In the genomic region with DNA sequence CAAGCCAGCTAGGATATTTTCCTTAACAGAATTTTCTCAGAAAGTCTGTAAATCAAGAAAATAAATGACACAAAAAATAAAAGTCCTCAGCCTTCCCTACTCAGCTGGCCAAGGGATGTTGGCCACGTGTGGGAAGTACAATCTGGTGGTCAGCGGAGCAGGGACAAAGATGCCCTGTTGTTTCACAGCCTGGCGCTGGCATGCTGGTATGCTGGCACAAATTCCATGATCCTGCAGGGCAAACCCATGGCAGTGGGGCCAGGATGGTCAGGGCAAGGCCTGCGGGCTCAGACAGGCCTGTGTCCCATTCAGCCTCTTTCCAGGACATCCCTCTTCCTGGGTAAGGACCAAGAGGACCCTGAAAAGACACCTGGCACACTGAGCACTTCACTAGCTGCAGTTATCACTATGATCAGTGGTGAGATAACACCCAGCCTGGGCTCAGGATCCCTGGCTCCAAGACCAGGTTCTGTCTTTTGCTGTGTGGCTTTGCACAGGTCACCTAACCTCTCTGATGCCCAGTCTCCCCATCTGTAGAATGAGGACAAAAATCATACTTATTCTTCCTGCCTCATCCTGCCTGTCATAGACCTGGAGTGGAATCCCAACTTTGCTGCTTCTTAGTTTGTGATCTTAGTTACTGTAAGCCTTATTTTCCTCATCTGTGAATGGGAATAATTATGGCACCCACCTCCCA, we compare ENCODE assay signal across 20 cellular contexts. TPM values are rescaled to one million over a fixed set of nuclear protein-coding genes. Genes with fewer than 3 reads are reported as not detected.
DNase-seq lines count a peak whose midpoint lies in the region; ATAC-seq, FAIRE-seq and TF ChIP-seq lines count a peak whose summit lies in the region.
"Had no signal": no experiment of that assay in that cellular context is flagged by ENCODE, and none has a peak within 500 bp of the region (broad histone marks: within the 10 kb centered on the region; RNA-seq: fewer than 3 reads in every experiment).

No MANE protein-coding gene starts in this region.

- peak overlapping the region in 7 of 11 experiments; percentile 1 to 41 (median 15); a peak in 8 of 22 replicates for H3K4me2 ChIP-seq in BLaER1 treated with 17β-estradiol and CSF1 and Interleukin-3, amounts not matched to agents 10 nM and 100 nM
- no peak overlapping the region for H3K4me2 ChIP-seq in K562 (ENCODE audit: insufficient read depth, low read length)

- no peaks in the 10 kb centered on the region for H3K79me2 ChIP-seq in K562 (ENCODE audit: control insufficient read depth, insufficient read depth, low read length)

- H4K20me1 ChIP-seq in BLaER1 treated with 17β-estradiol and CSF1 and Interleukin-3, amounts not matched to agents 10 nM and 100 nM, result no peaks in the 10 kb centered on the region; a peak in 2 of 22 replicates
- H4K20me1 ChIP-seq in K562 (replicated peaks; ENCODE audit: control insufficient read depth, insufficient read depth, low read length), result no peaks in the 10 kb centered on the region

- no TSS peak for BruUV-seq in K562 (replicated peaks; lab: Mats Ljungman, UMichigan)

- no peak overlapping the region for H3K9ac ChIP-seq in BLaER1 treated with 17β-estradiol and CSF1 and Interleukin-3, amounts not matched to agents 10 nM and 100 nM
- H3K9ac ChIP-seq in K562 (ENCODE audit: insufficient read depth in 1 of 2, low read depth in 2 of 2, low read length in 2 of 2), result no peak overlapping the region

- peaks cover 10 to 22% of the 10 kb centered on the region in 2 donors for H3K27me3 Mint-ChIP-seq in CD8-positive, alpha-beta memory T cell

- CTCF ChIA-PET in K562 (lab: Yijun Ruan, JAX; ENCODE audit: low intra/inter-chr PET ratio), result no interaction called here
- CTCF ChIA-PET in CD8-positive, alpha-beta memory T cell (lab: Charles Lee), result no interaction called here

- H3K4me1 Mint-ChIP-seq in CD8-positive, alpha-beta memory T cell, result no peaks in the 10 kb centered on the region
- H3K4me1 Mint-ChIP-seq: activated naive CD4-positive, alpha-beta T cell treated with anti-CD3 and anti-CD28 coated beads, Interleukin-2, amount 10 ng/mL, durations not matched to agents 7 days and 5 days; CD14-positive monocyte; immature natural killer cell; nephron progenitor cell had no signal

- no peak for TF ChIP-seq CTCF in K562 (IDR thresholded peaks at IDR 0.05 in 2 of 3, conservative IDR thresholded peaks at IDR 0.05 in 1 of 3; ENCODE audit: insufficient read depth in 2 of 3, low read depth in 1 of 3, low read length in 3 of 3)

- FAIRE-seq in K562 (lab: Jason Lieb, UNC), result no peak
- FAIRE-seq: GM19239 had no signal

- in situ Hi-C loops in K562 (cut with MboI), result no loop called here

- H2AFZ ChIP-seq in K562 (ENCODE audit: low read depth, low read length), result no peak overlapping the region

- intact Hi-C loops in K562 (cut with micrococcal nuclease), result no loop called here

- H3K36me3 Mint-ChIP-seq in CD8-positive, alpha-beta memory T cell, result peaks cover 0 to 3% (median 0%) of the 10 kb centered on the region in 3 donors
- H3K36me3 Mint-ChIP-seq: activated naive CD4-positive, alpha-beta T cell treated with anti-CD3 and anti-CD28 coated beads, Interleukin-2, amount 10 ng/mL, durations not matched to agents 7 days and 5 days; CD14-positive monocyte; immature natural killer cell; WTC11 had no signal

- peaks cover 0 to 11% (median 8%) of the 10 kb centered on the region in 10 experiments; a peak in 10 of 20 replicates for H3K4me1 ChIP-seq in BLaER1 treated with 17β-estradiol and CSF1 and Interleukin-3, amounts not matched to agents 10 nM and 100 nM
- H3K4me1 ChIP-seq in K562 (replicated peaks in 1 of 2; ENCODE audit: control insufficient read depth in 2 of 2, insufficient read depth in 2 of 2, low read length in 2 of 2), result no peaks in the 10 kb centered on the region
- H3K4me1 ChIP-seq in CD8-positive, alpha-beta memory T cell (ENCODE audit: insufficient read depth, low read length), result no peaks in the 10 kb centered on the region
- H3K4me1 ChIP-seq: uterus had no signal

- H3K9me3 Mint-ChIP-seq in CD8-positive, alpha-beta memory T cell, result no peaks in the 10 kb centered on the region
- H3K9me3 Mint-ChIP-seq: activated naive CD4-positive, alpha-beta T cell treated with anti-CD3 and anti-CD28 coated beads, Interleukin-2, amount 10 ng/mL, durations not matched to agents 7 days and 5 days; activated T-helper 1 cell treated with anti-CD3 and anti-CD28 coated beads, Interleukin-12 subunit alpha, Interleukin-12 subunit beta, Interleukin-2, Interleukin-4 antibody, amounts not matched to agents 30 ng/mL and 10 ng/mL and 1 ng/mL, durations not matched to agents 14 hours and 24 hours and 36 hours; HFFc6; immature natural killer cell had no signal

- POLR2A ChIA-PET in K562 (lab: Yijun Ruan, JAX), result no interaction called here
- POLR2A ChIA-PET in CD8-positive, alpha-beta memory T cell (lab: Charles Lee), result no interaction called here

- no peak for TF ChIP-seq POLR2A in K562 (conservative IDR thresholded peaks at IDR 0.05)

- no peaks in the 10 kb centered on the region for H3K36me3 ChIP-seq in BLaER1 treated with 17β-estradiol and CSF1 and Interleukin-3, amounts not matched to agents 10 nM and 100 nM
- H3K36me3 ChIP-seq in K562 (ENCODE audit: control insufficient read depth, insufficient read depth, low read length), result no peaks in the 10 kb centered on the region
- no peaks in the 10 kb centered on the region for H3K36me3 ChIP-seq in CD8-positive, alpha-beta memory T cell (ENCODE audit: insufficient read depth, low read length)
- H3K36me3 ChIP-seq: uterus had no signal

- no peaks in the 10 kb centered on the region for H3K9me1 ChIP-seq in K562 (ENCODE audit: control insufficient read depth, insufficient read depth, low read length)

- H3K27ac Mint-ChIP-seq in CD8-positive, alpha-beta memory T cell, result no peak overlapping the region
- H3K27ac Mint-ChIP-seq: activated naive CD4-positive, alpha-beta T cell treated with anti-CD3 and anti-CD28 coated beads, Interleukin-2, amount 10 ng/mL, durations not matched to agents 7 days and 5 days; activated T-helper 1 cell treated with anti-CD3 and anti-CD28 coated beads, Interleukin-12 subunit alpha, Interleukin-12 subunit beta, Interleukin-2, Interleukin-4 antibody, amounts not matched to agents 30 ng/mL and 10 ng/mL and 1 ng/mL, durations not matched to agents 14 hours and 24 hours and 36 hours; HFFc6; nephron progenitor cell; WTC11 had no signal

- DNase-seq in K562 (ENCODE audit: extremely low read depth in 1 of 4, low spot score in 3 of 4) (no peak), inferior parietal cortex (ENCODE audit: extremely low spot score) (peak; percentile 61), putamen (ENCODE audit: low spot score) (peak; percentile 82), MV-4-11 (lab: John Stamatoyannopoulos, UW) (no peak), dedifferentiated amniotic fluid mesenchymal stem cell (ENCODE audit: extremely low spot score) (no peak)
- no peak for DNase-seq in stimulated activated CD4-positive, alpha-beta T cell treated with anti-CD3 and anti-CD28 coated beads, Interleukin-4, amount 100 ng/mL, for 4 hours
- DNase-seq in CD8-positive, alpha-beta memory T cell, result no peak
- DNase-seq: activated naive CD4-positive, alpha-beta T cell treated with anti-CD3 and anti-CD28 coated beads, Interleukin-2, amount 10 ng/mL, durations not matched to agents 7 days and 5 days; immature natural killer cell; NCI-H2029; nephron progenitor cell; SHP77; uterus had no signal

- H3K27ac ChIP-seq in BLaER1 treated with 17β-estradiol and CSF1 and Interleukin-3, amounts not matched to agents 10 nM and 100 nM, result no peak overlapping the region
- H3K27ac ChIP-seq in K562 (ENCODE audit: extremely low read depth, low read depth, low read length), result no peak overlapping the region
- H3K27ac ChIP-seq in CD8-positive, alpha-beta memory T cell (ENCODE audit: low read depth, low read length), result no peak overlapping the region
- H3K27ac ChIP-seq: epithelial cell of prostate, uterus had no signal

- ATAC-seq in K562, result no peak
- ATAC-seq: WTC11 had no signal

- no peak overlapping the region for H3K4me3 ChIP-seq in BLaER1 treated with 17β-estradiol and CSF1 and Interleukin-3, amounts not matched to agents 10 nM and 100 nM
- no peak overlapping the region for H3K4me3 ChIP-seq in K562
- H3K4me3 ChIP-seq in CD8-positive, alpha-beta memory T cell (ENCODE audit: low read length), result no peak overlapping the region
- H3K4me3 ChIP-seq: uterus had no signal

- TF ChIP-seq EP300 in K562 (IDR thresholded peaks at IDR 0.05; ENCODE audit: low read length), result no peak

- H3K27me3 ChIP-seq in BLaER1 treated with 17β-estradiol and CSF1 and Interleukin-3, amounts not matched to agents 10 nM and 100 nM, result no peaks in the 10 kb centered on the region
- H3K27me3 ChIP-seq in K562 (ENCODE audit: control insufficient read depth in 2 of 2, insufficient read depth in 2 of 2, low read length in 2 of 2), result no peaks in the 10 kb centered on the region; a peak in 1 of 5 replicates
- H3K27me3 ChIP-seq in CD8-positive, alpha-beta memory T cell (ENCODE audit: insufficient read depth, low read length, poor library complexity, severe bottlenecking), result peaks cover 4% of the 10 kb centered on the region
- H3K27me3 ChIP-seq: uterus had no signal

- TF ChIP-seq RAD21 in K562 (CRISPR knock-in tag; conservative IDR thresholded peaks at IDR 0.05 in 1 of 2, IDR thresholded peaks at IDR 0.05 in 1 of 2), result no peak

- peaks cover 0 to 13% (median 10%) of the 10 kb centered on the region in 11 experiments; a peak in 14 of 22 replicates for H3K9me3 ChIP-seq in BLaER1 treated with 17β-estradiol and CSF1 and Interleukin-3, amounts not matched to agents 10 nM and 100 nM (replicated peaks in 1 of 11)
- H3K9me3 ChIP-seq in K562 (replicated peaks; ENCODE audit: control insufficient read depth, insufficient read depth, low read depth, low read length), result no peaks in the 10 kb centered on the region
- H3K9me3 ChIP-seq in CD8-positive, alpha-beta memory T cell (ENCODE audit: low read length), result no peaks in the 10 kb centered on the region
- H3K9me3 ChIP-seq: uterus had no signal

- no peak overlapping the region for H3K4me3 Mint-ChIP-seq in CD8-positive, alpha-beta memory T cell
- H3K4me3 Mint-ChIP-seq: activated naive CD4-positive, alpha-beta T cell treated with anti-CD3 and anti-CD28 coated beads, Interleukin-2, amount 10 ng/mL, durations not matched to agents 7 days and 5 days; activated T-helper 1 cell treated with anti-CD3 and anti-CD28 coated beads, Interleukin-12 subunit alpha, Interleukin-12 subunit beta, Interleukin-2, Interleukin-4 antibody, amounts not matched to agents 30 ng/mL and 10 ng/mL and 1 ng/mL, durations not matched to agents 14 hours and 24 hours and 36 hours; CD14-positive monocyte; HFFc6; immature natural killer cell; nephron progenitor cell; WTC11 had no signal

- WGBS in K562 (ENCODE audit: insufficient coverage, low coverage, missing lambda C conversion rate), result 0% methylated on average over 3 of the region's 4 CpGs

RNA-seq across cellular contexts. Expression of a gene that starts 10.8 kb away (rescaled TPM):
- 0.55 and 0.65 TPM in 2 replicates for total RNA-seq in K562 (2011; cell fraction: chromatin; rRNA removed; ENCODE audit: low replicate concordance)
- 0.33 and 0.66 TPM in 2 replicates for total RNA-seq in K562 (2011; cell fraction: nucleolus; rRNA removed)
- total RNA-seq in K562 (2011; cell fraction: nucleoplasm; rRNA removed), result 0.38 TPM in 1 of 2 replicates, not detected in the other
- total RNA-seq in K562 (2014; rRNA removed), result 0.04 TPM in 1 of 2 replicates, not detected in the other
- 0.04 TPM in 1 of 2 replicates, not detected in the other for total RNA-seq in K562 (2014; rRNA removed; fragmentation: Illumina TruSeq; extraction: Trizol)
- total RNA-seq in K562 (2015; rRNA removed; fragmentation: Illumina TruSeq; extraction: Trizol), result 0.11 TPM in 1 of 2 replicates, not detected in the other
- total RNA-seq in K562 (2021), result 0.09 and 0.29 TPM in 2 replicates
- polyA plus RNA-seq in K562 (2011; rRNA removed), result 0.07 and 0.18 TPM in 2 replicates
- 0.01 TPM in 2 replicates for polyA plus RNA-seq in K562 (2011; cell fraction: cytosol; rRNA removed)
- 0.10 and 0.52 TPM in 2 replicates for polyA plus RNA-seq in K562 (2011; cell fraction: nucleus; rRNA removed)
- polyA plus RNA-seq in K562 (2012), result 0.07 and 0.08 TPM in 2 replicates
- 0.03 TPM in 1 of 2 replicates, not detected in the other for polyA plus RNA-seq in K562 (2014; fragmentation: Illumina TruSeq; extraction: Trizol)
- under 1 TPM in 1 of 2 experiments, not detected in 1; 0.01 TPM for polyA plus RNA-seq in K562 (2014; fragmentation: Nextera tagmentation; extraction: Ambion mirVana)
- polyA plus RNA-seq in K562 (2014; rRNA removed), result 0.08 TPM in 1 of 2 replicates, not detected in the other
- 0.24 and 0.28 TPM in 2 replicates for polyA minus RNA-seq in K562 (2011; rRNA and poly(A)+ RNA removed)
- not detected in 2 replicates for polyA minus RNA-seq in K562 (2011; cell fraction: cytosol; rRNA and poly(A)+ RNA removed)
- polyA minus RNA-seq in K562 (2011; cell fraction: nucleus; rRNA and poly(A)+ RNA removed), result 0.11 TPM in 1 of 2 replicates, not detected in the other
- total RNA-seq in CD8-positive, alpha-beta memory T cell, result under 1 TPM; 0.04 to 0.07 TPM
- not detected for polyA plus RNA-seq in CD8-positive, alpha-beta memory T cell
- polyA plus RNA-seq: CD14-positive monocyte had no signal

Comparison
In these comparisons a context has a peak if more than half of its experiments do, and no peak if none do; other contexts are left out.
1. DNase-seq: peak in inferior parietal cortex (single experiment) and putamen (single experiment); none in K562 (0 of 4), MV-4-11 (single experiment), stimulated activated CD4-positive, alpha-beta T cell treated with anti-CD3 and anti-CD28 coated beads, Interleukin-4, amount 100 ng/mL, for 4 hours (0 of 2), CD8-positive, alpha-beta memory T cell (0 of 5) and dedifferentiated amniotic fluid mesenchymal stem cell (single experiment).